8 cellular contexts compared by ENCODE assay signal in genomic region chr2:84495539-84496146, GRCh38. TPM values are rescaled to one million over a fixed set of nuclear protein-coding genes. Genes with fewer than 3 reads are reported as not detected.
DNase-seq lines count a peak whose midpoint lies in the region; ATAC-seq and TF ChIP-seq lines count a peak whose summit lies in the region.

No MANE protein-coding gene starts in this region.

- H3K9me2 ChIP-seq in PC-3 (replicated peaks; ENCODE audit: low read length), result no peaks in the 10 kb centered on the region

- H3K36me3 ChIP-seq in PC-3 (ENCODE audit: low read depth, low read length), result no peaks in the 10 kb centered on the region

- H3K9ac ChIP-seq in PC-3 (ENCODE audit: low read length), result no peak overlapping the region

- TF ChIP-seq CTCF in PC-3 (conservative IDR thresholded peaks at IDR 0.05; ENCODE audit: low read depth, low read length) (peak; percentile 77), brain (conservative IDR thresholded peaks at IDR 0.05) (peak; percentile 85 to 90)

- peak; percentile 85 for TF ChIP-seq RAD21 in Ishikawa (IDR thresholded peaks at IDR 0.05; ENCODE audit: low read depth)

- no peaks in the 10 kb centered on the region for H3K79me2 ChIP-seq in PC-3 (ENCODE audit: low read length)

- H3K27ac ChIP-seq in PC-3 (ENCODE audit: low read length), result no peak overlapping the region

- no peaks in the 10 kb centered on the region for H4K20me1 ChIP-seq in PC-3 (ENCODE audit: low read length)

- peak; percentile 91 for ATAC-seq in GM21526 (IDR thresholded peaks at IDR 0.05; ENCODE audit: low FRiP score, unreplicated experiment)
- peak; percentile 74 for ATAC-seq in PC-3

- H3K4me3 ChIP-seq in PC-3 (ENCODE audit: low read length), result no peak overlapping the region

- BruUV-seq in PC-3 (replicated peaks; lab: Mats Ljungman, UMichigan), result no TSS peak

- CTCF ChIA-PET in PC-3 (lab: Charles Lee), result no interaction called here

- H3K27me3 Mint-ChIP-seq in brain, result peaks cover 11% of the 10 kb centered on the region
- no peaks in the 10 kb centered on the region for H3K27me3 Mint-ChIP-seq in stimulated activated naive CD8-positive, alpha-beta T cell treated with anti-CD3 and anti-CD28 coated beads, Interleukin-15, Interleukin-2, amounts not matched to agents 100 ng/mL and 50 ng/mL, for 24 hours

- POLR2A ChIA-PET in PC-3 (lab: Charles Lee; ENCODE audit: unreplicated experiment), result no interaction called here

- H3K4me3 Mint-ChIP-seq in brain, result no peak overlapping the region
- no peak overlapping the region for H3K4me3 Mint-ChIP-seq in stimulated activated naive CD8-positive, alpha-beta T cell treated with anti-CD3 and anti-CD28 coated beads, Interleukin-15, Interleukin-2, amounts not matched to agents 100 ng/mL and 50 ng/mL, for 24 hours

- intact Hi-C loops in PC-3 (cut with micrococcal nuclease), result loop anchor here (1.0 to 10.0 kb wide), 4 partner anchors 136 to 799 kb away; no protein-coding TSS in a partner anchor

- H3K27me3 ChIP-seq in PC-3 (ENCODE audit: low read length), result no peaks in the 10 kb centered on the region

- TF ChIP-seq EP300 in Ishikawa (IDR thresholded peaks at IDR 0.05; ENCODE audit: borderline replicate concordance), result no peak

- H3K27ac Mint-ChIP-seq in brain, result no peak overlapping the region
- H3K27ac Mint-ChIP-seq in stimulated activated naive CD8-positive, alpha-beta T cell treated with anti-CD3 and anti-CD28 coated beads, Interleukin-15, Interleukin-2, amounts not matched to agents 100 ng/mL and 50 ng/mL, for 24 hours, result peak overlapping the region; percentile 74

- no peak overlapping the region for H3K4me2 ChIP-seq in PC-3 (ENCODE audit: low read length)

- H3K9me3 Mint-ChIP-seq in brain, result peaks cover 0 to 4% (median 0%) of the 10 kb centered on the region in 5 experiments
- H3K9me3 Mint-ChIP-seq in stimulated activated naive CD8-positive, alpha-beta T cell treated with anti-CD3 and anti-CD28 coated beads, Interleukin-15, Interleukin-2, amounts not matched to agents 100 ng/mL and 50 ng/mL, for 24 hours, result no peaks in the 10 kb centered on the region

- H3F3A ChIP-seq in PC-3 (ENCODE audit: low read length, unreplicated experiment), result no peaks in the 10 kb centered on the region

- H3K4me1 Mint-ChIP-seq in brain, result no peaks in the 10 kb centered on the region
- peaks cover 6% of the 10 kb centered on the region for H3K4me1 Mint-ChIP-seq in stimulated activated naive CD8-positive, alpha-beta T cell treated with anti-CD3 and anti-CD28 coated beads, Interleukin-15, Interleukin-2, amounts not matched to agents 100 ng/mL and 50 ng/mL, for 24 hours (ENCODE audit: low read depth)

- H3K36me3 Mint-ChIP-seq in brain, result no peaks in the 10 kb centered on the region
- H3K36me3 Mint-ChIP-seq in stimulated activated naive CD8-positive, alpha-beta T cell treated with anti-CD3 and anti-CD28 coated beads, Interleukin-15, Interleukin-2, amounts not matched to agents 100 ng/mL and 50 ng/mL, for 24 hours (ENCODE audit: low read depth), result no peaks in the 10 kb centered on the region

- H3K9me3 ChIP-seq in PC-3 (ENCODE audit: low read length), result no peaks in the 10 kb centered on the region

- H3K4me1 ChIP-seq in PC-3 (ENCODE audit: insufficient read depth, low read length), result peaks cover 18% of the 10 kb centered on the region

- peak; percentile 31 to 50 for DNase-seq in activated CD4-positive, alpha-beta T cell treated with anti-CD3 and anti-CD28 coated beads for 4 hours
- no peak for DNase-seq in activated CD4-positive, alpha-beta T cell treated with anti-CD3 and anti-CD28 coated beads for 1 hour
- DNase-seq in PC-3 (peak; percentile 72), inferior parietal cortex (ENCODE audit: extremely low spot score) (peak; percentile 81)

- 0 out of 2 replicates have a peak overlapping the region, but pooled peaks have one; percentile 3 for H2AFZ ChIP-seq in PC-3 (ENCODE audit: low read length)

TF ChIP-seq in Ishikawa, 13 proteins besides CTCF, POLR2A, EP300 and RAD21:
- TF ChIP-seq ZBTB7A (IDR thresholded peaks at IDR 0.05; ENCODE audit: low read depth) (no peak), USF1 (IDR thresholded peaks at IDR 0.05) (no peak), CREB1 (IDR thresholded peaks at IDR 0.05; ENCODE audit: low read depth) (no peak)

RNA-seq across cellular contexts. Expression of gene DNAH6, which starts 20.7 kb away (rescaled TPM):
- not detected in 2 replicates for total RNA-seq in PC-3 (2014; rRNA removed)
- polyA plus RNA-seq in brain (ENCODE audit: insufficient read depth, low read depth, low replicate concordance), result not detected

RNA-seq across cellular contexts. Expression of gene SUCLG1, which starts 36.6 kb away (rescaled TPM):
- total RNA-seq in PC-3 (2014; rRNA removed), result 67.7 and 83.4 TPM in 2 replicates
- 99.8 TPM for polyA plus RNA-seq in brain (ENCODE audit: insufficient read depth, low read depth, low replicate concordance)
